ENCODE assay signal across 25 cellular contexts in genomic region chr5:113201715-113202114, GRCh38.
A peak's percentile ranks its signal among the peaks of the same experiment; 100 is the strongest.
DNase-seq lines count a peak whose midpoint lies in the region; ATAC-seq, FAIRE-seq and TF ChIP-seq lines count a peak whose summit lies in the region.
"Had no signal": no experiment of that assay in that cellular context is flagged by ENCODE, and none has a peak within 500 bp of the region (broad histone marks: within the 10 kb centered on the region; RNA-seq: fewer than 3 reads in every experiment).

No MANE protein-coding gene starts in this region.

- BruUV-seq in A673 (replicated peaks; lab: Mats Ljungman, UMichigan) = no TSS peak

- H3K9ac ChIP-seq in H9 (ENCODE audit: extremely low read depth, insufficient read length, low read length) (no peak overlapping the region), astrocyte (ENCODE audit: low read length) (no peak overlapping the region), mesendoderm (ENCODE audit: low read length) (peak overlapping the region; percentile 77)

- H3K4me3 Mint-ChIP-seq in H9 = peak overlapping the region in 1 of 2 experiments; percentile 30; a peak in 1 of 5 replicates
- no peak overlapping the region for H3K4me3 Mint-ChIP-seq in astrocyte (ENCODE audit: unreplicated experiment)
- H3K4me3 Mint-ChIP-seq: activated T-cell treated with anti-CD3 and anti-CD28 coated beads, Interleukin-2, amount 50 U/mL, for 24 hours; naive B cell; stimulated activated naive B cell treated with anti-CD40 and anti-IgM and Interleukin-4, amounts not matched to agents 10 μg/mL and 1 μg/mL and 100 μg/mL, for 72 hours had no signal

- H3K9me3 ChIP-seq in A673 (ENCODE audit: low read depth, low read length, poor library complexity, severe bottlenecking) = no peaks in the 10 kb centered on the region
- H3K9me3 ChIP-seq in H9 (ENCODE audit: control insufficient read depth, low read depth, low read length) = no peaks in the 10 kb centered on the region
- no peaks in the 10 kb centered on the region for H3K9me3 ChIP-seq in astrocyte (ENCODE audit: insufficient read depth, low read depth, low read length)
- H3K9me3 ChIP-seq: esophagus squamous epithelium, SJSA1, suprapubic skin had no signal

- H3K36me3 Mint-ChIP-seq in H9 (ENCODE audit: insufficient read depth in 1 of 3, low read depth in 3 of 3) = no peaks in the 10 kb centered on the region
- H3K36me3 Mint-ChIP-seq in astrocyte (ENCODE audit: low read depth, unreplicated experiment) = no peaks in the 10 kb centered on the region
- H3K36me3 Mint-ChIP-seq: naive B cell; stimulated activated naive B cell treated with anti-CD40 and anti-IgM and Interleukin-4, amounts not matched to agents 10 μg/mL and 1 μg/mL and 100 μg/mL, for 72 hours had no signal

- H3K27ac Mint-ChIP-seq in H9 (peak overlapping the region in 1 of 3 experiments; percentile 65; a peak in 3 of 7 replicates), astrocyte (ENCODE audit: unreplicated experiment) (no peak overlapping the region)
- H3K27ac Mint-ChIP-seq: activated T-cell treated with anti-CD3 and anti-CD28 coated beads, Interleukin-2, amount 50 U/mL, for 24 hours; naive B cell; stimulated activated naive B cell treated with anti-CD40 and anti-IgM and Interleukin-4, amounts not matched to agents 10 μg/mL and 1 μg/mL and 100 μg/mL, for 72 hours had no signal

- H4K20me1 ChIP-seq in H9 (ENCODE audit: control insufficient read depth, insufficient read depth, insufficient read length) (no peaks in the 10 kb centered on the region), astrocyte (ENCODE audit: insufficient read depth, low read length) (peaks cover 64% of the 10 kb centered on the region)

- H3K27ac ChIP-seq in A673 (ENCODE audit: low read depth, low read length, poor library complexity, severe bottlenecking) = no peak overlapping the region
- no peak overlapping the region for H3K27ac ChIP-seq in H9 (ENCODE audit: insufficient read length, low read depth, low read length)
- no peak overlapping the region for H3K27ac ChIP-seq in astrocyte (ENCODE audit: low read depth, low read length)
- H3K27ac ChIP-seq in mesendoderm (ENCODE audit: low read depth, low read length) = peak overlapping the region; percentile 51
- H3K27ac ChIP-seq: C4-2B, coronary artery, PC-9, SJSA1 had no signal

- H3K4me1 ChIP-seq in A673 (ENCODE audit: insufficient read depth, low read length, poor library complexity, severe bottlenecking) = no peaks in the 10 kb centered on the region
- H3K4me1 ChIP-seq in H9 (ENCODE audit: insufficient read depth, low read length) = peaks cover 16% of the 10 kb centered on the region; the same call in 1 of the 2 replicates
- peaks cover 15% of the 10 kb centered on the region for H3K4me1 ChIP-seq in astrocyte (ENCODE audit: insufficient read depth, low read length)
- peaks cover 31% of the 10 kb centered on the region for H3K4me1 ChIP-seq in mesendoderm (ENCODE audit: control insufficient read depth, low read depth, low read length)

- POLR2A ChIA-PET in A673 (lab: Charles Lee; ENCODE audit: low non-redundant PET) = no interaction called here

- H3K4me1 Mint-ChIP-seq in H9 = peaks cover 46 to 58% of the 10 kb centered on the region in 2 experiments
- H3K4me1 Mint-ChIP-seq in astrocyte (ENCODE audit: low read depth, unreplicated experiment) = peaks cover 33% of the 10 kb centered on the region
- H3K4me1 Mint-ChIP-seq: naive B cell; stimulated activated naive B cell treated with anti-CD40 and anti-IgM and Interleukin-4, amounts not matched to agents 10 μg/mL and 1 μg/mL and 100 μg/mL, for 72 hours had no signal

- CTCF ChIA-PET in A673 (lab: Charles Lee) = no interaction called here

- H2AFZ ChIP-seq in H9 (ENCODE audit: low read length) = no peak overlapping the region
- H2AFZ ChIP-seq in astrocyte (ENCODE audit: low read depth, low read length) = no peak overlapping the region
- H2AFZ ChIP-seq: PC-9 had no signal

- H3K27me3 Mint-ChIP-seq in H9 (ENCODE audit: low read depth) = peaks cover 1% of the 10 kb centered on the region; the same call in 1 of the 2 replicates
- H3K27me3 Mint-ChIP-seq in astrocyte (ENCODE audit: low read depth, unreplicated experiment) = no peaks in the 10 kb centered on the region
- H3K27me3 Mint-ChIP-seq: activated T-cell treated with anti-CD3 and anti-CD28 coated beads, Interleukin-2, amount 50 U/mL, for 24 hours had no signal

- H2BK120ac ChIP-seq in H9 (ENCODE audit: low read depth, low read length, poor library complexity, severe bottlenecking) (no peak overlapping the region), mesendoderm (ENCODE audit: low read depth, low read length) (peak overlapping the region; percentile 8)

- no peak overlapping the region for H3K4me2 ChIP-seq in H9 (ENCODE audit: insufficient read depth, insufficient read length, low read length)
- H3K4me2 ChIP-seq in astrocyte (ENCODE audit: low read length) = no peak overlapping the region
- peak overlapping the region; percentile 47 for H3K4me2 ChIP-seq in mesendoderm (ENCODE audit: low read length)

- H2BK5ac ChIP-seq in H9 (ENCODE audit: insufficient read length, low read length) (no peak overlapping the region), mesendoderm (ENCODE audit: low read length) (peak overlapping the region; percentile 93)

- H4K91ac ChIP-seq in H9 (ENCODE audit: insufficient read length, low read depth, low read length) = no peak overlapping the region

- H2BK20ac ChIP-seq in H9 (ENCODE audit: low read depth, low read length, poor library complexity, severe bottlenecking) = no peak overlapping the region

- no peak overlapping the region for H3T11ph ChIP-seq in H9 (ENCODE audit: low read length)

- no peak overlapping the region for H2BK15ac ChIP-seq in H9 (ENCODE audit: low read depth, low read length)
- H2BK15ac ChIP-seq in mesendoderm (replicated peaks; ENCODE audit: low read depth) = no peak overlapping the region

- intact Hi-C loops in A673 (cut with micrococcal nuclease; ENCODE audit: unreplicated experiment) (no loop called here), sciatic nerve (cut with DNase I) (no loop called here)

- H3K79me1 ChIP-seq in H9 (ENCODE audit: insufficient read depth, low read depth, low read length, poor library complexity, severe bottlenecking) (no peaks in the 10 kb centered on the region), mesendoderm (ENCODE audit: low read length) (peaks cover 20% of the 10 kb centered on the region)

- H3K4ac ChIP-seq in H9 (ENCODE audit: low read depth, low read length) (no peak overlapping the region), mesendoderm (ENCODE audit: low read depth, low read length) (no peak overlapping the region)

- H3K18ac ChIP-seq in H9 (ENCODE audit: insufficient read length, low read depth, low read length) (no peak overlapping the region), mesendoderm (ENCODE audit: low read length) (peak overlapping the region; percentile 70)

- H3K4me3 ChIP-seq in A673 (ENCODE audit: low read depth, low read length, poor library complexity, severe bottlenecking) = no peak overlapping the region
- H3K4me3 ChIP-seq in astrocyte (ENCODE audit: insufficient read depth, low read depth, low read length) = no peak overlapping the region
- peak overlapping the region; percentile 20 for H3K4me3 ChIP-seq in mesendoderm (ENCODE audit: low read length)
- H3K4me3 ChIP-seq: coronary artery, PC-9, SJSA1, suprapubic skin had no signal

- no peaks in the 10 kb centered on the region for H3K27me3 ChIP-seq in A673 (replicated peaks; ENCODE audit: insufficient read depth, low read depth, low read length, poor library complexity)
- no peaks in the 10 kb centered on the region for H3K27me3 ChIP-seq in H9 (ENCODE audit: insufficient read depth, low read length)
- H3K27me3 ChIP-seq in astrocyte (ENCODE audit: insufficient read depth, low read length) = no peaks in the 10 kb centered on the region
- no peaks in the 10 kb centered on the region for H3K27me3 ChIP-seq in mesendoderm (ENCODE audit: insufficient read depth, low read length, poor library complexity)
- H3K27me3 ChIP-seq: esophagus squamous epithelium, SJSA1, suprapubic skin had no signal

- H3K14ac ChIP-seq in H9 (ENCODE audit: insufficient read depth, low read length) = peak overlapping the region; percentile 17; the same call in 1 of the 2 replicates

- no peak overlapping the region for H2BK12ac ChIP-seq in H9 (ENCODE audit: insufficient read length, low read depth, low read length)

- no peaks in the 10 kb centered on the region for H3K23me2 ChIP-seq in H9 (ENCODE audit: insufficient read length, low read depth, low read length, poor library complexity, severe bottlenecking)

- H4K8ac ChIP-seq in H9 (replicated peaks; ENCODE audit: insufficient read length, low read depth, low read length) (no peak overlapping the region), mesendoderm (ENCODE audit: low read depth, low read length) (no peak overlapping the region)

- H3K79me2 ChIP-seq in H9 (ENCODE audit: insufficient read depth, low read length) (0 out of 2 replicates have a peak, but pooled peaks cover 2% of the 10 kb centered on the region), astrocyte (ENCODE audit: insufficient read depth, low read length) (no peaks in the 10 kb centered on the region), mesendoderm (ENCODE audit: control insufficient read depth, insufficient read depth, low read length) (peaks cover 61% of the 10 kb centered on the region)

- no peak overlapping the region for H2AK5ac ChIP-seq in H9 (ENCODE audit: insufficient read length, low read length)
- H2AK5ac ChIP-seq in mesendoderm (ENCODE audit: low read length) = peak overlapping the region; percentile 83

- TF ChIP-seq CTCF in A673 (conservative IDR thresholded peaks at IDR 0.05; ENCODE audit: low read depth, low read length) (no peak), H9 (conservative IDR thresholded peaks at IDR 0.05) (no peak), astrocyte (IDR thresholded peaks at IDR 0.05; ENCODE audit: insufficient read depth, low read depth, low read length) (no peak)

- H3K23ac ChIP-seq in H9 (ENCODE audit: insufficient read length, low read depth, low read length) (no peak overlapping the region), mesendoderm (ENCODE audit: low read length) (peak overlapping the region; percentile 52)

- no peak overlapping the region for H4K5ac ChIP-seq in H9 (ENCODE audit: insufficient read length, low read depth, low read length)
- H4K5ac ChIP-seq in mesendoderm (ENCODE audit: low read length) = no peak overlapping the region

- H3K36me3 ChIP-seq in A673 (ENCODE audit: insufficient read depth, low read length, poor library complexity, severe bottlenecking) = no peaks in the 10 kb centered on the region
- H3K36me3 ChIP-seq in astrocyte (ENCODE audit: insufficient read depth, low read length) = no peaks in the 10 kb centered on the region
- no peaks in the 10 kb centered on the region for H3K36me3 ChIP-seq in mesendoderm (ENCODE audit: control insufficient read depth, insufficient read depth, low read length)
- H3K36me3 ChIP-seq: SJSA1, suprapubic skin had no signal

- H3K56ac ChIP-seq in H9 (ENCODE audit: insufficient read length, low read depth, low read length) (no peak overlapping the region), mesendoderm (ENCODE audit: low read length) (peak overlapping the region; percentile 91)

- FAIRE-seq in astrocyte (lab: Jason Lieb, UNC) = no peak
- FAIRE-seq: TTC549 had no signal

- no CpG with 5 or more reads among the region's 5 CpGs for WGBS in H9 (ENCODE audit: extremely low coverage, insufficient read length, low lambda C conversion rate)
- no CpG with 5 or more reads among the region's 5 CpGs for WGBS in mesendoderm (ENCODE audit: extremely low coverage, insufficient coverage, low lambda C conversion rate)

- H3K9me3 Mint-ChIP-seq in H9 (no peaks in the 10 kb centered on the region), astrocyte (ENCODE audit: unreplicated experiment) (peaks cover 3% of the 10 kb centered on the region)
- H3K9me3 Mint-ChIP-seq: activated T-cell treated with anti-CD3 and anti-CD28 coated beads, Interleukin-2, amount 50 U/mL, for 24 hours; naive B cell; stimulated activated naive B cell treated with anti-CD40 and anti-IgM and Interleukin-4, amounts not matched to agents 10 μg/mL and 1 μg/mL and 100 μg/mL, for 72 hours had no signal

- DNase-seq in A673 (ENCODE audit: low spot score) (peak; percentile 3), H9 (no peak), astrocyte (ENCODE audit: low read depth) (peak; percentile 14), mesendoderm (peak; percentile 64), sciatic nerve (ENCODE audit: low spot score) (no peak)
- DNase-seq: activated naive CD4-positive, alpha-beta T cell; activated T-cell treated with anti-CD3 and anti-CD28 coated beads, Interleukin-2, amount 50 U/mL, for 24 hours; esophagus squamous epithelium; KBM-7; kidney glomerular epithelial cell; MM.1S; naive B cell; NCI-H1417; NCI-H2107; PC-9; stimulated activated CD4-positive, alpha-beta T cell treated with anti-CD3 and anti-CD28 coated beads, Interleukin-12 subunit alpha, Interleukin-12 subunit beta, amount 100 ng/mL, for 4 hours; stimulated activated CD4-positive, alpha-beta T cell treated with anti-CD3 and anti-CD28 coated beads, Interleukin-4, amount 100 ng/mL, for 24 hours; stimulated activated naive B cell treated with anti-CD40 and anti-IgM and Interleukin-4, amounts not matched to agents 10 μg/mL and 1 μg/mL and 100 μg/mL, for 72 hours had no signal

- ATAC-seq in sciatic nerve (no peak), GM19035 (IDR thresholded peaks at IDR 0.05; ENCODE audit: unreplicated experiment) (no peak), HG03039 (IDR thresholded peaks at IDR 0.05; ENCODE audit: unreplicated experiment) (no peak)
- ATAC-seq: stimulated activated naive B cell treated with anti-CD40 and anti-IgM and Interleukin-4, amounts not matched to agents 10 μg/mL and 1 μg/mL and 100 μg/mL, for 72 hours had no signal

Comparison
In these comparisons a context has a peak if more than half of its experiments do, and no peak if none do; other contexts are left out.
1. DNase-seq: peak in A673 (single experiment), astrocyte (single experiment) and mesendoderm (single experiment); none in H9 (single experiment) and sciatic nerve (single experiment).